In the genomic region with DNA sequence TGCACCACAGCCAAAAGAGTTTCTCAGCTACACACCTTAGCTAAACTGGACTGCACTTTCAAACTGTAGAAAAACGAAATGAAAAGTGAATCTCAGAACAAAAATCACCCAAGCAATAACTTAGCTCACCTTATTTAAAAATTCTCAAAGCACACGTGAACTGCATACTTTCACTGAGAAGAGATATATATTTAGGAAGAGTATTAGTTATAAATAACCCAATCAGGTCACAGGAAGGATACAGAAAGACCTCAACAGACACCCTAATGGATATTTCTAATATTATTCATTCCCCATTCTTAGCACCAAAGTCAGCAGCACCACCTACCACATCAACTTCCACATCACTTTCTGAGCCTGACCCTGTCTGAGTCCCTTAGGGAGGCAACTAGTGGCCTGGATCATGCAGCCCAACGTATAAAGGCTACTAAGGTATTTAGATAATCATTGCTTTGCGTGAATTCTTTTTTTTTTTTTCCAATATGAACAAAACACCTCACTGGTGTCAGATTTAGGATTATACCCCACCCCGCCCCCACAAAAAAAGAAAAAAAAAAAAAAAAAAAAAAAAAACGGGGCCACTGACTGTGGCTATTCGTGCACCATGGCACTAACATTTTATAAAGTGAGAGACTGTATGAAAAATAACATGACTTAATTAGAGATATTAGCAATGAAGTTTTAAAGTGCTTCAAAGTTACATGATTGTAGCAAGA, we compare ENCODE assay signal across 8 cellular contexts. TPM values are rescaled to one million over a fixed set of nuclear protein-coding genes. Genes with fewer than 3 reads are reported as not detected.
A peak's percentile ranks its signal among the peaks of the same experiment; 100 is the strongest.
DNase-seq lines count a peak whose midpoint lies in the region; ATAC-seq and TF ChIP-seq lines count a peak whose summit lies in the region.

No MANE protein-coding gene starts in this region.

- peak overlapping the region; percentile 96 for H3K4me3 Mint-ChIP-seq in central memory CD8-positive, alpha-beta T cell

- no peak for TF ChIP-seq CTCF in osteoblast (IDR thresholded peaks at IDR 0.05; ENCODE audit: extremely low read depth, low read depth, low read length)

- in situ Hi-C loops in KBM-7 (cut with MboI; ENCODE audit: low pct_unique_long_range_greater_than_20kb, low sequenced_read_pairs) = no loop called here

- peak overlapping the region; percentile 96 for H3K27ac Mint-ChIP-seq in central memory CD8-positive, alpha-beta T cell (ENCODE audit: low read depth)

- peak; percentile 29 for ATAC-seq in GM18907 (IDR thresholded peaks at IDR 0.05; ENCODE audit: unreplicated experiment)
- peak; percentile 27 for ATAC-seq in HG03565 (IDR thresholded peaks at IDR 0.05; ENCODE audit: unreplicated experiment)
- ATAC-seq in central memory CD8-positive, alpha-beta T cell (replicated peaks; ENCODE audit: extremely low read depth, poor library complexity, severe bottlenecking) = no peak
- ATAC-seq in GM19455 (IDR thresholded peaks at IDR 0.05; ENCODE audit: unreplicated experiment) = no peak

- H3K4me3 ChIP-seq in osteoblast (ENCODE audit: insufficient read depth, low read length) = peak overlapping the region; percentile 85

- no peak overlapping the region for H2AFZ ChIP-seq in osteoblast (ENCODE audit: low read length)

- H3K36me3 ChIP-seq in osteoblast (ENCODE audit: insufficient read depth, low read length) = no peaks in the 10 kb centered on the region

- no peaks in the 10 kb centered on the region for H3K27me3 ChIP-seq in osteoblast (ENCODE audit: insufficient read depth, low read length)

- peak overlapping the region; percentile 91 for H3K27ac ChIP-seq in osteoblast (ENCODE audit: low read depth, low read length)

- no peaks in the 10 kb centered on the region for H3K9me3 ChIP-seq in osteoblast (ENCODE audit: low read depth, low read length)

- DNase-seq in Ammon's horn (ENCODE audit: low spot score) = peak; percentile 20
- no peak for DNase-seq in central memory CD8-positive, alpha-beta T cell (ENCODE audit: low spot score in 2 of 2)
- no peak for DNase-seq in osteoblast (ENCODE audit: insufficient read length, low spot score, missing footprints)
- no peak for DNase-seq in inferior parietal cortex (ENCODE audit: extremely low spot score)
- DNase-seq in KBM-7 = no peak

- peaks cover 3% of the 10 kb centered on the region for H3K27me3 Mint-ChIP-seq in central memory CD8-positive, alpha-beta T cell

- H3K9me3 Mint-ChIP-seq in central memory CD8-positive, alpha-beta T cell = no peaks in the 10 kb centered on the region

- peak overlapping the region; percentile 93 for H3K4me2 ChIP-seq in osteoblast (ENCODE audit: insufficient read depth, low read length)

- peaks cover 70% of the 10 kb centered on the region for H3K79me2 ChIP-seq in osteoblast (ENCODE audit: insufficient read depth, low read length)

- H4K20me1 ChIP-seq in osteoblast (ENCODE audit: insufficient read depth, low read length) = peaks cover 22% of the 10 kb centered on the region

- H3K4me1 Mint-ChIP-seq in central memory CD8-positive, alpha-beta T cell = peaks cover 50% of the 10 kb centered on the region

- H3K4me1 ChIP-seq in osteoblast (ENCODE audit: insufficient read depth, low read length) = peaks cover 31% of the 10 kb centered on the region

- peaks cover 20% of the 10 kb centered on the region for H3K36me3 Mint-ChIP-seq in central memory CD8-positive, alpha-beta T cell (ENCODE audit: insufficient read depth)

RNA-seq across cellular contexts. Expression of gene ABI1, which starts 2.6 kb away (rescaled TPM):
- total RNA-seq in osteoblast = 71.7 and 76.9 TPM in 2 replicates

Comparison
In these comparisons a context has a peak if more than half of its experiments do, and no peak if none do; other contexts are left out.
1. ATAC-seq: peak in GM18907 (single experiment) and HG03565 (single experiment); none in central memory CD8-positive, alpha-beta T cell (single experiment) and GM19455 (single experiment).